In the genomic region with DNA sequence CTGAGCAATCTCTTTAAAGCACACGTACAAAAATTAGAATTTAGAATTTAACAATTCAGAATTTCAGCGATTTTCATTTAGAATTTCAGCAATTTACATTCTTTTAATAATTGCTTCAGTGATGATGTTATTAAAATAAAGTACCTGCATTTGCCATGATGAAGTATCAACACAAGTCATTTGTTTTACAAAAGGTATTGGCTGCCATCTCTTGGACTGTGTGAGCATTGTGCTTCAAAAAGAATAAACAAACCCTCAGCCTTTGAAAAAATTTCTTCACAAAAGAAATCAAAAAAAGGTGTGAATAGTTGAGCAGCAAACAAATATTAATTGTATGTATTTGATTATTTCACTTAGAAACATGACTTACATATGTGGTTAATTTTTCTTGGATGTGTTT, we compare ENCODE assay signal across 8 cellular contexts. TPM values are rescaled to one million over a fixed set of nuclear protein-coding genes. Genes with fewer than 3 reads are reported as not detected.
DNase-seq lines count a peak whose midpoint lies in the region; ATAC-seq and TF ChIP-seq lines count a peak whose summit lies in the region.

No MANE protein-coding gene starts in this region.

- DNase-seq in heart right ventricle (no peak), heart left ventricle (no peak), NCI-H69 (lab: John Stamatoyannopoulos, UW) (peak; percentile 73), esophagus squamous epithelium (lab: John Stamatoyannopoulos, UW) (no peak), uterus (no peak), upper lobe of left lung (no peak)

- TF ChIP-seq POLR2A in heart left ventricle (IDR thresholded peaks at IDR 0.05) (no peak), esophagus squamous epithelium (IDR thresholded peaks at IDR 0.05) (no peak), uterus (IDR thresholded peaks at IDR 0.05) (no peak), upper lobe of left lung (IDR thresholded peaks at IDR 0.05) (no peak)

- ATAC-seq in heart right ventricle (no peak), heart left ventricle (no peak), HG03521 (IDR thresholded peaks at IDR 0.05; ENCODE audit: unreplicated experiment) (no peak), upper lobe of left lung (ENCODE audit: low FRiP score in 2 of 2) (no peak), GM18870 (IDR thresholded peaks at IDR 0.05; ENCODE audit: unreplicated experiment) (no peak)

- H3K27ac ChIP-seq in heart right ventricle (no peak overlapping the region), heart left ventricle (no peak overlapping the region), esophagus squamous epithelium (no peak overlapping the region), uterus (no peak overlapping the region), upper lobe of left lung (no peak overlapping the region)

- peaks cover 0 to 22% (median 0%) of the 10 kb centered on the region in 9 donors for H3K36me3 ChIP-seq in heart right ventricle
- H3K36me3 ChIP-seq in heart left ventricle: peaks cover 0 to 19% (median 7%) of the 10 kb centered on the region in 9 donors
- no peaks in the 10 kb centered on the region for H3K36me3 ChIP-seq in esophagus squamous epithelium
- no peaks in the 10 kb centered on the region for H3K36me3 ChIP-seq in uterus
- peaks cover 0 to 7% (median 0%) of the 10 kb centered on the region in 4 donors for H3K36me3 ChIP-seq in upper lobe of left lung

- 81 to 88% methylated on average over 2 of the region's 2 CpGs for WGBS in heart right ventricle, 2 donors
- WGBS in heart left ventricle, 4 donors: 80 to 91% (median 82%) methylated on average over 2 of the region's 2 CpGs
- whole genome bisulfite sequencing in esophagus squamous epithelium, 2 donors: 68 to 84% methylated on average over 2 of the region's 2 CpGs
- 84 to 85% methylated on average over 2 of the region's 2 CpGs for WGBS in upper lobe of left lung, 2 donors

- H3K4me3 ChIP-seq in heart right ventricle: no peak overlapping the region
- no peak overlapping the region for H3K4me3 ChIP-seq in heart left ventricle
- H3K4me3 ChIP-seq in esophagus squamous epithelium: no peak overlapping the region
- no peak overlapping the region for H3K4me3 ChIP-seq in uterus
- no peak overlapping the region for H3K4me3 ChIP-seq in upper lobe of left lung

- TF ChIP-seq CTCF in heart right ventricle (IDR thresholded peaks at IDR 0.05): peak in 6 of 9 donors; percentile 18 to 44 (median 28)
- TF ChIP-seq CTCF in heart left ventricle (IDR thresholded peaks at IDR 0.05): peak in 6 of 12 donors; percentile 11 to 37 (median 26)
- peak in 4 of 6 experiments; percentile 14 to 51 (median 16) for TF ChIP-seq CTCF in esophagus squamous epithelium (IDR thresholded peaks at IDR 0.05)
- no peak for TF ChIP-seq CTCF in uterus (IDR thresholded peaks at IDR 0.05)
- peak in 2 of 6 experiments; percentile 11 to 12 for TF ChIP-seq CTCF in upper lobe of left lung (IDR thresholded peaks at IDR 0.05)

- H3K9me3 ChIP-seq in heart right ventricle: no peaks in the 10 kb centered on the region
- H3K9me3 ChIP-seq in heart left ventricle: no peaks in the 10 kb centered on the region
- H3K9me3 ChIP-seq in esophagus squamous epithelium: no peaks in the 10 kb centered on the region
- no peaks in the 10 kb centered on the region for H3K9me3 ChIP-seq in uterus
- H3K9me3 ChIP-seq in upper lobe of left lung: no peaks in the 10 kb centered on the region

- no peak for TF ChIP-seq EP300 in upper lobe of left lung (IDR thresholded peaks at IDR 0.05)

- H3K27me3 ChIP-seq in heart right ventricle (no peaks in the 10 kb centered on the region), heart left ventricle (no peaks in the 10 kb centered on the region), esophagus squamous epithelium (no peaks in the 10 kb centered on the region), uterus (no peaks in the 10 kb centered on the region), upper lobe of left lung (no peaks in the 10 kb centered on the region)

- intact Hi-C loops in heart right ventricle (cut with DNase I): no loop called here
- intact Hi-C loops in heart left ventricle (cut with DNase I): no loop called here
- intact Hi-C loops in esophagus squamous epithelium (cut with DNase I): no loop called here
- intact Hi-C loops in uterus (cut with DNase I; ENCODE audit: low total_unique reads): no loop called here

- H3K4me1 ChIP-seq in heart right ventricle (no peaks in the 10 kb centered on the region), heart left ventricle (no peaks in the 10 kb centered on the region), esophagus squamous epithelium (no peaks in the 10 kb centered on the region), uterus (no peaks in the 10 kb centered on the region), upper lobe of left lung (no peaks in the 10 kb centered on the region)

RNA-seq across cellular contexts. Expression of gene ZC3H15, which starts 27.1 kb away (rescaled TPM):
- total RNA-seq in heart right ventricle: 10 to 100 TPM; 25.1 to 35.9 (median 30.7) TPM
- polyA plus RNA-seq in heart right ventricle: 10 to 100 TPM; 38.5 to 38.8 TPM
- total RNA-seq in heart left ventricle: 10 to 100 TPM; 28.8 to 37.2 (median 30.5) TPM
- 10 to 100 TPM; 35.2 to 50.6 TPM for polyA plus RNA-seq in heart left ventricle
- total RNA-seq in esophagus squamous epithelium: 10 to 100 TPM; 32.2 to 68.5 (median 53.7) TPM
- total RNA-seq in uterus: 10 to 100 TPM; 28.2 to 82.1 (median 49.5) TPM
- total RNA-seq in upper lobe of left lung: 10 to 100 TPM; 30.2 to 79.6 (median 45.1) TPM

Comparison
In these comparisons a context has a peak if more than half of its experiments do, and no peak if none do; other contexts are left out.
1. CTCF ChIP-seq: peak in heart right ventricle (6 of 9) and esophagus squamous epithelium (4 of 6); none in uterus (0 of 4).